Comparison of ENCODE assay signal across 15 cellular contexts in genomic region chr3:52289338-52289746, GRCh38. TPM values are rescaled to one million over a fixed set of nuclear protein-coding genes. Genes with fewer than 3 reads are reported as not detected.
DNase-seq lines count a peak whose midpoint lies in the region; ATAC-seq and TF ChIP-seq lines count a peak whose summit lies in the region.
"Had no signal": no experiment of that assay in that cellular context is flagged by ENCODE, and none has a peak within 500 bp of the region (broad histone marks: within the 10 kb centered on the region; RNA-seq: fewer than 3 reads in every experiment).

No MANE protein-coding gene starts in this region.

- intact Hi-C loops in right lobe of liver (cut with DNase I): no loop called here

- CTCF ChIA-PET in activated CD8-positive, alpha-beta memory T cell treated with anti-CD3 and anti-CD28 coated beads, Interleukin-2, amount 10 ng/mL, durations not matched to agents 7 days and 5 days (lab: Charles Lee): interaction anchor here (1.5 to 6.7 kb wide), 8 partner anchors 11 to 157 kb away, joined by 3 to 64 read pairs (median 17); partner anchors contain the start of genes SEMA3G, TWF2 and WDR82

- peak overlapping the region; percentile 56 to 100 (median 99) for H3K27ac ChIP-seq in right lobe of liver
- peak overlapping the region; percentile 100 for H3K27ac ChIP-seq in subcutaneous abdominal adipose tissue (ENCODE audit: low read depth, low read length)

- peaks cover 0 to 68% (median 28%) of the 10 kb centered on the region in 4 donors for H3K4me1 ChIP-seq in right lobe of liver
- peaks cover 9 to 55% (median 46%) of the 10 kb centered on the region in 5 donors for H3K4me1 ChIP-seq in subcutaneous abdominal adipose tissue (ENCODE audit: control insufficient read depth in 5 of 5, insufficient read depth in 5 of 5, low read length in 5 of 5)

- H3K4me3 ChIP-seq in right lobe of liver (peak overlapping the region in 2 of 3 donors; percentile 89 to 90), subcutaneous abdominal adipose tissue (ENCODE audit: low read depth in 1 of 5, low read length in 5 of 5) (peak overlapping the region in 1 of 5 donors; percentile 85)
- H3K4me3 ChIP-seq: testis had no signal

- H3K27me3 Mint-ChIP-seq in activated CD8-positive, alpha-beta memory T cell treated with anti-CD3 and anti-CD28 coated beads, Interleukin-2, amount 10 ng/mL, durations not matched to agents 7 days and 5 days: no peaks in the 10 kb centered on the region
- no peaks in the 10 kb centered on the region for H3K27me3 Mint-ChIP-seq in activated T-helper 17 cell treated with anti-CD3 and anti-CD28 coated beads, Interleukin-2, amount 50 U/mL, for 72 hours

- H3K9ac ChIP-seq in subcutaneous abdominal adipose tissue (ENCODE audit: low read length in 5 of 5): peak overlapping the region in 1 of 5 donors; percentile 42

- H3K4me3 Mint-ChIP-seq in activated CD8-positive, alpha-beta memory T cell treated with anti-CD3 and anti-CD28 coated beads, Interleukin-2, amount 10 ng/mL, durations not matched to agents 7 days and 5 days: no peak overlapping the region
- peak overlapping the region; percentile 83 for H3K4me3 Mint-ChIP-seq in activated T-helper 17 cell treated with anti-CD3 and anti-CD28 coated beads, Interleukin-2, amount 50 U/mL, for 72 hours

- no peak for ATAC-seq in activated CD8-positive, alpha-beta memory T cell treated with anti-CD3 and anti-CD28 coated beads, Interleukin-2, amount 10 ng/mL, durations not matched to agents 7 days and 5 days
- no peak for ATAC-seq in activated T-helper 17 cell treated with anti-CD3 and anti-CD28 coated beads, Interleukin-2, amount 50 U/mL, for 72 hours (replicated peaks)
- ATAC-seq in right lobe of liver: peak; percentile 1 to 31 (median 26)

- WGBS in right lobe of liver (ENCODE audit: insufficient coverage, low coverage, low lambda C conversion rate, missing lambda C conversion rate): 50% methylated on average over 1 of the region's 1 CpG

- H3K9me3 ChIP-seq in right lobe of liver: no peaks in the 10 kb centered on the region
- no peaks in the 10 kb centered on the region for H3K9me3 ChIP-seq in subcutaneous abdominal adipose tissue (ENCODE audit: control insufficient read depth in 5 of 5, low read length in 5 of 5)
- H3K9me3 ChIP-seq: testis had no signal

- H3K27me3 ChIP-seq in right lobe of liver (no peaks in the 10 kb centered on the region), subcutaneous abdominal adipose tissue (ENCODE audit: control insufficient read depth in 5 of 5, insufficient read depth in 4 of 5, low read length in 5 of 5) (no peaks in the 10 kb centered on the region)
- H3K27me3 ChIP-seq: testis had no signal

- H3K36me3 Mint-ChIP-seq in activated CD8-positive, alpha-beta memory T cell treated with anti-CD3 and anti-CD28 coated beads, Interleukin-2, amount 10 ng/mL, durations not matched to agents 7 days and 5 days: no peaks in the 10 kb centered on the region
- peaks cover 34% of the 10 kb centered on the region for H3K36me3 Mint-ChIP-seq in activated T-helper 17 cell treated with anti-CD3 and anti-CD28 coated beads, Interleukin-2, amount 50 U/mL, for 72 hours (ENCODE audit: low read depth)

- H3K27ac Mint-ChIP-seq in activated CD8-positive, alpha-beta memory T cell treated with anti-CD3 and anti-CD28 coated beads, Interleukin-2, amount 10 ng/mL, durations not matched to agents 7 days and 5 days: peak overlapping the region; percentile 100
- H3K27ac Mint-ChIP-seq in activated T-helper 17 cell treated with anti-CD3 and anti-CD28 coated beads, Interleukin-2, amount 50 U/mL, for 72 hours: no peak overlapping the region

- peak; percentile 49 for TF ChIP-seq POLR2A in right lobe of liver (IDR thresholded peaks at IDR 0.05)

- H3K36me3 ChIP-seq in right lobe of liver (peaks cover 0 to 19% (median 8%) of the 10 kb centered on the region in 4 donors), subcutaneous abdominal adipose tissue (ENCODE audit: control insufficient read depth in 5 of 5, insufficient read depth in 5 of 5, low read length in 5 of 5) (peaks cover 0 to 40% (median 34%) of the 10 kb centered on the region in 5 donors)

- H3K9me3 Mint-ChIP-seq in activated CD8-positive, alpha-beta memory T cell treated with anti-CD3 and anti-CD28 coated beads, Interleukin-2, amount 10 ng/mL, durations not matched to agents 7 days and 5 days (ENCODE audit: low read depth): no peaks in the 10 kb centered on the region
- H3K9me3 Mint-ChIP-seq in activated T-helper 17 cell treated with anti-CD3 and anti-CD28 coated beads, Interleukin-2, amount 50 U/mL, for 72 hours: no peaks in the 10 kb centered on the region

- TF ChIP-seq CTCF in right lobe of liver (IDR thresholded peaks at IDR 0.05): no peak

- no peak for DNase-seq in activated CD8-positive, alpha-beta memory T cell treated with anti-CD3 and anti-CD28 coated beads, Interleukin-2, amount 10 ng/mL, durations not matched to agents 7 days and 5 days
- no peak for DNase-seq in activated CD8-positive, alpha-beta memory T cell treated with anti-CD3 and anti-CD28 coated beads for 24 hours
- peak in 1 of 3 donors; percentile 85 for DNase-seq in right lobe of liver
- no peak for DNase-seq in NCI-H2227 treated with DMSO at 0.1 percent for 48 hours (lab: John Stamatoyannopoulos, UW)
- DNase-seq in HCEC 1CT: no peak
- DNase-seq in DMS 273 treated with DMSO at 0.1 percent for 48 hours (lab: John Stamatoyannopoulos, UW): no peak
- DNase-seq: ACHN; activated CD4-positive, alpha-beta T cell treated with anti-CD3 and anti-CD28 coated beads, Interleukin-2, amount 50 U/mL, for 1 hour; amniotic stem cell; effector memory CD4-positive, alpha-beta T cell; NCI-H1417; NCI-H774; testis had no signal

- peaks cover 45% of the 10 kb centered on the region for H3K4me1 Mint-ChIP-seq in activated CD8-positive, alpha-beta memory T cell treated with anti-CD3 and anti-CD28 coated beads, Interleukin-2, amount 10 ng/mL, durations not matched to agents 7 days and 5 days
- peaks cover 16% of the 10 kb centered on the region for H3K4me1 Mint-ChIP-seq in activated T-helper 17 cell treated with anti-CD3 and anti-CD28 coated beads, Interleukin-2, amount 50 U/mL, for 72 hours

RNA-seq across cellular contexts. Expression of gene GLYCTK, which starts 1.7 kb away (rescaled TPM):
- 10 to 100 TPM; 23.2 to 29.4 TPM for total RNA-seq in activated CD8-positive, alpha-beta memory T cell treated with anti-CD3 and anti-CD28 coated beads, Interleukin-2, amount 10 ng/mL, durations not matched to agents 7 days and 5 days
- total RNA-seq in activated T-helper 17 cell treated with anti-CD3 and anti-CD28 coated beads, Interleukin-2, amount 50 U/mL, for 72 hours: 10 to 100 TPM; 22.8 to 25.2 TPM
- total RNA-seq in right lobe of liver: 100 to 1,000 TPM in 4 of 6 experiments, 10 to 100 TPM in 2; 75.1 to 320 (median 178) TPM

RNA-seq across cellular contexts. Expression of gene WDR82, which starts 10.9 kb away (rescaled TPM):
- 100 to 1,000 TPM; 114 to 132 TPM for total RNA-seq in activated CD8-positive, alpha-beta memory T cell treated with anti-CD3 and anti-CD28 coated beads, Interleukin-2, amount 10 ng/mL, durations not matched to agents 7 days and 5 days
- 100 to 1,000 TPM in 1 of 2 donors, 10 to 100 TPM in 1; 81.1 to 106 TPM for total RNA-seq in activated T-helper 17 cell treated with anti-CD3 and anti-CD28 coated beads, Interleukin-2, amount 50 U/mL, for 72 hours
- 10 to 100 TPM; 14.1 to 25.2 (median 20.7) TPM for total RNA-seq in right lobe of liver

RNA-seq across cellular contexts. Expression of gene DNAH1, which starts 26.8 kb away (rescaled TPM):
- total RNA-seq in activated CD8-positive, alpha-beta memory T cell treated with anti-CD3 and anti-CD28 coated beads, Interleukin-2, amount 10 ng/mL, durations not matched to agents 7 days and 5 days: 10 to 100 TPM; 13.9 to 26.5 TPM
- total RNA-seq in activated T-helper 17 cell treated with anti-CD3 and anti-CD28 coated beads, Interleukin-2, amount 50 U/mL, for 72 hours: 10 to 100 TPM; 17.2 to 26.5 TPM
- total RNA-seq in right lobe of liver: 10 to 100 TPM in 2 of 6 experiments, 1 to 10 TPM in 4; 1.6 to 11.2 (median 8.1) TPM

RNA-seq across cellular contexts. Expression of gene PPM1M, which starts 43.8 kb away (rescaled TPM):
- total RNA-seq in activated CD8-positive, alpha-beta memory T cell treated with anti-CD3 and anti-CD28 coated beads, Interleukin-2, amount 10 ng/mL, durations not matched to agents 7 days and 5 days: 10 to 100 TPM; 91.1 to 94.1 TPM
- 100 to 1,000 TPM in 1 of 2 donors, 10 to 100 TPM in 1; 84.6 to 112 TPM for total RNA-seq in activated T-helper 17 cell treated with anti-CD3 and anti-CD28 coated beads, Interleukin-2, amount 50 U/mL, for 72 hours
- 1 to 10 TPM; 2.8 to 7.1 (median 4.5) TPM for total RNA-seq in right lobe of liver

RNA-seq across cellular contexts. Expression of gene TWF2, which starts 50.4 kb away (rescaled TPM):
- total RNA-seq in activated CD8-positive, alpha-beta memory T cell treated with anti-CD3 and anti-CD28 coated beads, Interleukin-2, amount 10 ng/mL, durations not matched to agents 7 days and 5 days: 100 to 1,000 TPM; 110 to 131 TPM
- 100 to 1,000 TPM in 1 of 2 donors, 10 to 100 TPM in 1; 89.9 to 159 TPM for total RNA-seq in activated T-helper 17 cell treated with anti-CD3 and anti-CD28 coated beads, Interleukin-2, amount 50 U/mL, for 72 hours
- 10 to 100 TPM; 12.9 to 34.4 (median 23.7) TPM for total RNA-seq in right lobe of liver

Comparison
In these comparisons a context has a peak if more than half of its experiments do, and no peak if none do; other contexts are left out.
1. ATAC-seq: peak in right lobe of liver (4 of 4); none in activated CD8-positive, alpha-beta memory T cell treated with anti-CD3 and anti-CD28 coated beads, Interleukin-2, amount 10 ng/mL, durations not matched to agents 7 days and 5 days (single experiment) and activated T-helper 17 cell treated with anti-CD3 and anti-CD28 coated beads, Interleukin-2, amount 50 U/mL, for 72 hours (single experiment).